Comparison of ENCODE assay signal across 4 cellular contexts in the genomic region with DNA sequence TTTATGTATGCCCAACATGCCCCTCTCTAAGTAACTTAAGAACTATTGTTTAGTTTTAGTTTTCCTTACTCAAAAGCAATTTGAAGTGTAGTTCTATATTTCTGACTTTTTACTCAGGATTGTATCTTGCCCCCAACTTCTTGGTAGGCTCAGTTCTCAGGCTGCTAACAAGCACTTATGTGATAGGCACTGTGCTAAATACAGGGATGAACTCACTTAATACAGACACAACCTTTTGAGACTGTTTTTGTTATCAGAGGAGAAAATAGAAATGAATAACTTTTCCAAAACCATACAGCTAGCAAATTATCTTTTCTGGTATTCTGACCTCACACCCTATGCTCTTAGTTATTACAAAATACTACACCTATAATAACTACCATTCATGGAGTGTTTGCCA.
"Had no signal": no experiment of that assay in that cellular context is flagged by ENCODE, and none has a peak within 500 bp of the region (broad histone marks: within the 10 kb centered on the region; RNA-seq: fewer than 3 reads in every experiment).

No MANE protein-coding gene starts in this region.

- ATAC-seq: GM23338 had no signal

- DNase-seq: H9, HCEC 1CT, IMR-90 had no signal

- H3K4me1 Mint-ChIP-seq: GM23338, H9 had no signal

- H3K27ac Mint-ChIP-seq: GM23338, H9 had no signal

- H3K4me3 Mint-ChIP-seq: GM23338, H9 had no signal

- H3K9me3 Mint-ChIP-seq: GM23338 had no signal
